Comparison of ENCODE assay signal across 25 cellular contexts in the genomic region with DNA sequence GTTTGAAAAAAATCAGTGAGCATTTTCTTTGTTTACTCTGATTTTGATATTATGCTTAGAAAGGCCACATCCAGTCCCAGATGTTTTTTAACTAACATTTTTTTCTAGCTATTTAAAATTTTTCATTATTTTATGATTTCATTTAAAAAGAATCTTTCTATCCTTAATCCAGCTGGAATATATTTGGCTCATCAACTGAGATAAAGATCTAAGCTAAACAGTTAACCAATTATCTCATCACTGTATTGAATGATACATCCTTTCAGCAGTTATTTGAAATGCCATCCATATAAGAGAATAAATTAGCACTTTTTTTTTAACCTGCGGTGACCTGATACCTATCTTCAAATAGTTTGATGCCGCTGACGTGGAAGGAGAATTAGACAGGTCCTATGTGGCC.
DNase-seq lines count a peak whose midpoint lies in the region; ATAC-seq, FAIRE-seq and TF ChIP-seq lines count a peak whose summit lies in the region.
"Had no signal": no experiment of that assay in that cellular context is flagged by ENCODE, and none has a peak within 500 bp of the region (broad histone marks: within the 10 kb centered on the region; RNA-seq: fewer than 3 reads in every experiment).

No MANE protein-coding gene starts in this region.

- ATAC-seq in HepG2 (no peak), GM21529 (IDR thresholded peaks at IDR 0.05; ENCODE audit: unreplicated experiment) (no peak)
- ATAC-seq in effector memory CD8-positive, alpha-beta T cell (replicated peaks) = no peak
- ATAC-seq: PC-3 had no signal

- no peaks in the 10 kb centered on the region for H3K9me3 Mint-ChIP-seq in effector memory CD8-positive, alpha-beta T cell

- H3K36me3 Mint-ChIP-seq in effector memory CD8-positive, alpha-beta T cell (ENCODE audit: insufficient read depth) = no peaks in the 10 kb centered on the region
- H3K36me3 Mint-ChIP-seq: CD4-positive, alpha-beta memory T cell had no signal

- H3K36me3 ChIP-seq in adipocyte (ENCODE audit: control insufficient read depth, insufficient read depth, low read length, severe bottlenecking) = no peaks in the 10 kb centered on the region
- H3K36me3 ChIP-seq in muscle layer of duodenum (ENCODE audit: control insufficient read depth in 1 of 2, insufficient read depth in 2 of 2, low read length in 2 of 2) = no peaks in the 10 kb centered on the region
- no peaks in the 10 kb centered on the region for H3K36me3 ChIP-seq in HepG2 (replicated peaks in 1 of 2; ENCODE audit: control insufficient read depth in 1 of 2, insufficient read depth in 2 of 2, low read length in 2 of 2)

- no peaks in the 10 kb centered on the region for H3K79me2 ChIP-seq in HepG2 (ENCODE audit: insufficient read depth, low read length)

- BruUV-seq in HepG2 (replicated peaks; lab: Mats Ljungman, UMichigan) = no TSS peak

- H3K27me3 ChIP-seq in adipocyte (replicated peaks; ENCODE audit: control insufficient read depth, insufficient read depth, low read length) (peaks cover 8% of the 10 kb centered on the region), muscle layer of duodenum (ENCODE audit: low read depth, low read length) (no peaks in the 10 kb centered on the region), HepG2 (ENCODE audit: control insufficient read depth in 1 of 2, insufficient read depth in 2 of 2, low read length in 2 of 2) (peaks cover 0 to 13% of the 10 kb centered on the region in 2 experiments; a peak in 1 of 5 replicates)

- POLR2A ChIA-PET in HepG2 (lab: Yijun Ruan, JAX) = no interaction called here

- intact Hi-C loops in HepG2 (cut with micrococcal nuclease; ENCODE audit: unreplicated experiment) = no loop called here

- no peak for TF ChIP-seq EP300 in HepG2 (IDR thresholded peaks at IDR 0.05; ENCODE audit: low read depth in 2 of 2, low read length in 2 of 2)
- no peak for TF ChIP-seq EP300 in HepG2 (CRISPR knock-in tag; IDR thresholded peaks at IDR 0.05; ENCODE audit: borderline replicate concordance)

- H3K27ac Mint-ChIP-seq in effector memory CD8-positive, alpha-beta T cell = no peak overlapping the region
- H3K27ac Mint-ChIP-seq: CD4-positive, alpha-beta memory T cell had no signal

- 46% methylated on average over 3 of the region's 3 CpGs for WGBS in HepG2 (ENCODE audit: low lambda C conversion rate)

- no peaks in the 10 kb centered on the region for H3K4me1 Mint-ChIP-seq in effector memory CD8-positive, alpha-beta T cell (ENCODE audit: low read depth in 2 of 2)
- H3K4me1 Mint-ChIP-seq: CD4-positive, alpha-beta memory T cell had no signal

- FAIRE-seq in HepG2 (lab: Jason Lieb, UNC) = no peak
- FAIRE-seq: GM12892, GM18507, H1, HTR-8/SVneo had no signal

- no peak for TF ChIP-seq RAD21 in HepG2 (CRISPR knock-in tag; IDR thresholded peaks at IDR 0.05)

- CTCF ChIA-PET in HepG2 (lab: Yijun Ruan, JAX; ENCODE audit: low intra/inter-chr PET ratio, low total read pairs) = no interaction called here

- in situ Hi-C loops in HepG2 (cut with HindIII; ENCODE audit: extremely low pct_ligation_motif_present, low pct_unique_long_range_greater_than_20kb) = no loop called here

- H2AFZ ChIP-seq in HepG2 (ENCODE audit: low read length) = no peak overlapping the region

- no peak overlapping the region for H3K4me2 ChIP-seq in HepG2 (ENCODE audit: low read depth, low read length)

- peaks cover 23 to 59% of the 10 kb centered on the region in 2 donors for H3K27me3 Mint-ChIP-seq in effector memory CD8-positive, alpha-beta T cell

- H3K9ac ChIP-seq in adipocyte (ENCODE audit: low read length) = no peak overlapping the region
- H3K9ac ChIP-seq in HepG2 (ENCODE audit: insufficient read depth, low read depth, low read length) = no peak overlapping the region

- no peak for TF ChIP-seq POLR2A in HepG2 (IDR thresholded peaks at IDR 0.05; ENCODE audit: insufficient read depth in 1 of 2, low read depth in 2 of 2, low read length in 2 of 2)

- no peak for TF ChIP-seq CTCF in AG10803 (conservative IDR thresholded peaks at IDR 0.05; ENCODE audit: low read length)
- TF ChIP-seq CTCF in HepG2 (CRISPR knock-in tag; IDR thresholded peaks at IDR 0.05) = no peak

- H3K4me3 ChIP-seq in AG10803 (ENCODE audit: low read length) = no peak overlapping the region
- no peak overlapping the region for H3K4me3 ChIP-seq in adipocyte (ENCODE audit: low read length)
- no peak overlapping the region for H3K4me3 ChIP-seq in muscle layer of duodenum (ENCODE audit: low read depth in 1 of 2, low read length in 2 of 2)
- H3K4me3 ChIP-seq in HepG2 (replicated peaks in 1 of 3; ENCODE audit: insufficient read depth in 1 of 3, low read depth in 2 of 3, low read length in 3 of 3) = no peak overlapping the region

- H3K9me3 ChIP-seq in adipocyte (ENCODE audit: control insufficient read depth, low read length) (peaks cover 4% of the 10 kb centered on the region), muscle layer of duodenum (ENCODE audit: control insufficient read depth in 1 of 2, low read length in 2 of 2) (no peaks in the 10 kb centered on the region), HepG2 (ENCODE audit: low read length) (peaks cover 18% of the 10 kb centered on the region)
- H3K9me3 ChIP-seq: Caco-2 had no signal

- no peak overlapping the region for H3K4me3 Mint-ChIP-seq in effector memory CD8-positive, alpha-beta T cell
- H3K4me3 Mint-ChIP-seq: CD4-positive, alpha-beta memory T cell had no signal

- peak overlapping the region; percentile 19 for H3K27ac ChIP-seq in muscle layer of duodenum (ENCODE audit: low read length)
- no peak overlapping the region for H3K27ac ChIP-seq in HepG2 (ENCODE audit: extremely low read length, insufficient read depth, low read length)

- no peaks in the 10 kb centered on the region for H4K20me1 ChIP-seq in HepG2 (ENCODE audit: insufficient read depth, low read length)

- peak; percentile 19 for DNase-seq in AG10803 (ENCODE audit: low read depth)
- peak; percentile 22 for DNase-seq in GM03348 (ENCODE audit: low spot score)
- peak; percentile 12 for DNase-seq in adipocyte (ENCODE audit: low read depth)
- no peak for DNase-seq in HepG2 (ENCODE audit: low spot score)
- no peak for DNase-seq in effector memory CD8-positive, alpha-beta T cell
- DNase-seq: AML-193; C1 segment of cervical spinal cord; Caco-2; CD4-positive, alpha-beta memory T cell; GF-D8; HCEC 1CT; KBM-7; MM.1S; NCI-H2029; NCI-H446 treated with DMSO at 0.1 percent for 48 hours; NCI-H526; NCI-H82; NK-92 treated with Interleukin-12 subunit alpha and Interleukin-12 subunit beta, amount 100 ng/mL, for 24 hours; PC-3 had no signal

- H3K4me1 ChIP-seq in adipocyte (ENCODE audit: control insufficient read depth, insufficient read depth, low read length) (no peaks in the 10 kb centered on the region), muscle layer of duodenum (ENCODE audit: control insufficient read depth in 1 of 2, insufficient read depth in 2 of 2, low read length in 2 of 2) (no peaks in the 10 kb centered on the region), HepG2 (ENCODE audit: insufficient read depth, low read length) (no peaks in the 10 kb centered on the region)
- H3K4me1 ChIP-seq: Caco-2 had no signal

TF ChIP-seq in HepG2, 621 proteins besides CTCF, POLR2A, EP300 and RAD21:
- TF ChIP-seq MBD4 (IDR thresholded peaks at IDR 0.05; ENCODE audit: borderline replicate concordance, low read length) (no peak), RCOR2 (CRISPR knock-in tag; IDR thresholded peaks at IDR 0.05) (no peak), ZNF569 (CRISPR knock-in tag; IDR thresholded peaks at IDR 0.05; ENCODE audit: borderline replicate concordance) (no peak), RBFOX2 (IDR thresholded peaks at IDR 0.05; ENCODE audit: low read depth, low read length) (no peak), PHB2 (IDR thresholded peaks at IDR 0.05; ENCODE audit: partially characterized antibody) (no peak), MEIS1 (CRISPR knock-in tag; IDR thresholded peaks at IDR 0.05; ENCODE audit: borderline replicate concordance) (no peak)

Comparison
In these comparisons a context has a peak if more than half of its experiments do, and no peak if none do; other contexts are left out.
1. DNase-seq: peak in AG10803 (single experiment), GM03348 (single experiment) and adipocyte (single experiment); none in HepG2 (single experiment) and effector memory CD8-positive, alpha-beta T cell (0 of 3).